In the genomic region with DNA sequence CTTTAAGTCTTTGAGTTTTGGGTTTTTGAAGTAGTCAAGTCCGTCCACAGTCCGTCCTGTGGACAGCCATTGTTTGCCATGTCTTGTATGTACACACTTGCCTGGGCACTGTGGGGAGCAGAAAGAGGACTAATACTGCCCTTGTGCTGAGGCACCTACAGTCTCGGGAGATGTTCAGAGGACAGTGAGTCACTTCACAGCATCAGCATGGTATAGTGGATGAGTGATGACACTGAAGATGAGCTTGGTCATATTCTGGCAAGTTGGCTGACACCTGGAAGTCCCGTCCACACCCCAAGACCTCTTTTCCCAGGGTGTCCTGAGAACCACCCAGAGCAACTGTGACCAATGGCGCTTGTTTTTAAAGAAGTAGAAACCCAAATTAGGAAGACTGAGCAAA, we compare ENCODE assay signal across 1 cellular context.
TF ChIP-seq lines count a peak whose summit lies in the region.

No MANE protein-coding gene starts in this region.

TF ChIP-seq in endothelial cell of umbilical vein, 7 proteins besides CTCF, POLR2A, EP300 and RAD21 (continued from another document):
- no peak for TF ChIP-seq MYC (IDR thresholded peaks at IDR 0.05; ENCODE audit: low read depth, low read length)
